Comparison of ENCODE assay signal across 31 cellular contexts in genomic region chr14:96030136-96030760, GRCh38. TPM values are rescaled to one million over a fixed set of nuclear protein-coding genes. Genes with fewer than 3 reads are reported as not detected.
"Had no signal": no experiment of that assay in that cellular context is flagged by ENCODE, and none has a peak within 500 bp of the region (broad histone marks: within the 10 kb centered on the region; RNA-seq: fewer than 3 reads in every experiment).

No MANE protein-coding gene starts in this region.

- H3K27me3 Mint-ChIP-seq: activated CD4-positive, alpha-beta T cell treated with anti-CD3 and anti-CD28 coated beads for 36 hours; activated naive CD8-positive, alpha-beta T cell treated with anti-CD3 and anti-CD28 coated beads for 36 hours had no signal

- ATAC-seq: activated CD4-positive, alpha-beta T cell treated with anti-CD3 and anti-CD28 coated beads for 36 hours; body of pancreas; effector memory CD8-positive, alpha-beta T cell; gastrocnemius medialis; left colon; natural killer cell had no signal

- H3K4me3 Mint-ChIP-seq: activated CD4-positive, alpha-beta T cell treated with anti-CD3 and anti-CD28 coated beads for 36 hours; activated naive CD4-positive, alpha-beta T cell treated with anti-CD3 and anti-CD28 coated beads for 36 hours; activated naive CD8-positive, alpha-beta T cell treated with anti-CD3 and anti-CD28 coated beads for 36 hours; activated T-helper 1 cell treated with anti-CD3 and anti-CD28 coated beads, Interleukin-12 subunit alpha, Interleukin-12 subunit beta, Interleukin-2, Interleukin-4 antibody, amounts not matched to agents 30 ng/mL and 10 ng/mL and 1 ng/mL, durations not matched to agents 14 hours and 24 hours and 36 hours; effector memory CD8-positive, alpha-beta T cell; immature natural killer cell; natural killer cell; type B pancreatic cell had no signal

- H3K36me3 ChIP-seq: adrenal gland, cardiac muscle cell, gastrocnemius medialis, neutrophil, ovary had no signal

- H3K4me1 Mint-ChIP-seq: immature natural killer cell, natural killer cell had no signal

- H3K36me3 Mint-ChIP-seq: activated naive CD8-positive, alpha-beta T cell treated with anti-CD3 and anti-CD28 coated beads for 36 hours; immature natural killer cell; natural killer cell; type B pancreatic cell had no signal

- H3K9me3 ChIP-seq: adrenal gland, body of pancreas, gastrocnemius medialis, neutrophil, ovary, testis had no signal

- H3K4me2 ChIP-seq: smooth muscle cell had no signal

- H3K4me3 ChIP-seq: adrenal gland, body of pancreas, cardiac muscle cell, coronary artery, dorsolateral prefrontal cortex, gastrocnemius medialis, ovary, smooth muscle cell, testis had no signal

- H3K9me3 Mint-ChIP-seq: activated naive CD4-positive, alpha-beta T cell treated with anti-CD3 and anti-CD28 coated beads for 36 hours; activated naive CD8-positive, alpha-beta T cell treated with anti-CD3 and anti-CD28 coated beads for 36 hours; activated T-helper 1 cell treated with anti-CD3 and anti-CD28 coated beads, Interleukin-12 subunit alpha, Interleukin-12 subunit beta, Interleukin-2, Interleukin-4 antibody, amounts not matched to agents 30 ng/mL and 10 ng/mL and 1 ng/mL, durations not matched to agents 14 hours and 24 hours and 36 hours; effector memory CD8-positive, alpha-beta T cell; immature natural killer cell; natural killer cell; type B pancreatic cell had no signal

- H3K27me3 ChIP-seq: adrenal gland, body of pancreas, cardiac muscle cell, dorsolateral prefrontal cortex, gastrocnemius medialis, ovary, testis had no signal

- H3K4me1 ChIP-seq: adrenal gland, body of pancreas, gastrocnemius medialis, testis had no signal

- H3K27ac Mint-ChIP-seq: activated CD4-positive, alpha-beta T cell treated with anti-CD3 and anti-CD28 coated beads for 36 hours; activated naive CD4-positive, alpha-beta T cell treated with anti-CD3 and anti-CD28 coated beads for 36 hours; activated naive CD8-positive, alpha-beta T cell treated with anti-CD3 and anti-CD28 coated beads for 36 hours; activated T-helper 1 cell treated with anti-CD3 and anti-CD28 coated beads, Interleukin-12 subunit alpha, Interleukin-12 subunit beta, Interleukin-2, Interleukin-4 antibody, amounts not matched to agents 30 ng/mL and 10 ng/mL and 1 ng/mL, durations not matched to agents 14 hours and 24 hours and 36 hours; effector memory CD8-positive, alpha-beta T cell; immature natural killer cell; natural killer cell; progenitor cell of endocrine pancreas; type B pancreatic cell had no signal

- H3K27ac ChIP-seq: body of pancreas, cardiac muscle cell, coronary artery, dorsolateral prefrontal cortex, gastrocnemius medialis, neutrophil, ovary, testis had no signal

- DNase-seq: activated CD4-positive, alpha-beta T cell treated with anti-CD3 and anti-CD28 coated beads for 36 hours; activated CD4-positive, alpha-beta T cell treated with anti-CD3 and anti-CD28 coated beads, Interleukin-2, amount 50 U/mL, for 48 hours; activated CD4-positive, CD25-positive, alpha-beta regulatory T cell; activated CD8-positive, alpha-beta memory T cell treated with anti-CD3 and anti-CD28 coated beads for 24 hours; activated effector memory CD4-positive, alpha-beta T cell treated with anti-CD3 and anti-CD28 coated beads, Interleukin-2, amount 50 U/mL, for 16 hours; activated naive CD4-positive, alpha-beta T cell treated with anti-CD3 and anti-CD28 coated beads for 36 hours; activated naive CD8-positive, alpha-beta T cell treated with anti-CD3 and anti-CD28 coated beads for 36 hours; aorta; body of pancreas; dorsolateral prefrontal cortex; effector memory CD8-positive, alpha-beta T cell; erythroblast; gastrocnemius medialis; hypothalamus; immature natural killer cell; kidney; left colon; mesendoderm; natural killer cell; ovary; stimulated activated CD4-positive, alpha-beta T cell treated with anti-CD3 and anti-CD28 coated beads, Interleukin-2, amount 100 ng/mL, for 24 hours; stimulated activated naive CD4-positive, alpha-beta T cell treated with Interleukin-2 at 50 U/mL for 16 hours; testis had no signal

RNA-seq across cellular contexts. Expression of gene C14orf132, which starts 8.9 kb away (rescaled TPM):
- polyA plus RNA-seq: immature natural killer cell had no signal
